Comparison of ENCODE assay signal across 8 cellular contexts in the genomic region with DNA sequence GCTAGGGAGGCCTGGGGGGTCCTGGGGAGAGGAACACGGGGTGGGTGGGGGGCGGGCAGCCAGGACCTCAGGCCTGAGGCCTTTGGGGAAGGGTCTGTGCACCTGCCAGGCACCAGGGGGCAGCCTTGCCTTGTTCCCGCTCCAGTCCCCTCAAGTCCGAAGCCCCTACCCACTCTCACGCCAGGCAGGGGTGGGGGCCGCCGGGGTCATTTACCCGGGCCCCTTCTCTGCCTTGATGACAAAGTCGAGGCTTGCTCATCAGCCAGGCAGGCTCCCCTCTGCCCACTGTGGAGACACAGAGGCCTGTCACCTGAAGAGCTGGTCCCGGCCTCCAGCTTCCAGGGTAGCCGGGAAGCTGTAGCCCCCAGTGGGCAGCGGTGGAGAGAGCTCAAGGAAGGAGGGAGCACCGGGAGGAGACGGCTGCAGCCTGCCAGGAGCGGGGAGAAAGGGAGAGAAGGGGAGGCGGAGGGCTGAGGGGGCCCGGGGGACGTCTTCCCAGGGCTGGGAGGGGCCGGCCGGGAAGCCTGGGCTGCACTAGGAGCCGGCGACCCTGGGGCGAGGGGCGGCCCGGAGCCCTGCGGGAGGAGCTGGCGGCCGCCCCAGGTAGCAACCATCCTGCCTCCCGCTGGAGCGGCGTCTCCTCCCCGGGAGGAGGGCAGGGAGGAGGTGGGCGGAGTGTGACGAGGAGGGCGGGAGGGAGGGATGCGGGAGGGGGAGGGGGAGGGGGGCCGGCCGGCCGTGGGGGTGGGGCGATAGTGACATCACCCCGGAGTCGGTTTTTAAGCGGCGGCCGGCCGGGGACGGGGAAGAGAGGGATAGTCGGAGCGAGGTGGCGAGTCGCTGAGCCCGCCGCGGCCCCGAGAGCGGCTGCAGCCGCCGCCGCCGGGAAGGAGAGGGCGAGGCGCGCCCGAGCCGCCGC. TPM values are rescaled to one million over a fixed set of nuclear protein-coding genes. Genes with fewer than 3 reads are reported as not detected.
A peak's percentile ranks its signal among the peaks of the same experiment; 100 is the strongest.
DNase-seq lines count a peak whose midpoint lies in the region; ATAC-seq, FAIRE-seq and TF ChIP-seq lines count a peak whose summit lies in the region.

A gene (plus strand): TSS at position 806 of the 919 bp plus-strand sequence. CDS start 649 bp downstream, outside the sequence.

- H3K9me3 ChIP-seq in HUES48 (ENCODE audit: control insufficient read depth, insufficient read depth, low read length) (peaks cover 24% of the 10 kb centered on the region), SJSA1 (replicated peaks) (no peaks in the 10 kb centered on the region), GM12878 (replicated peaks; ENCODE audit: control insufficient read depth, insufficient read depth, low read length) (no peaks in the 10 kb centered on the region; the same call in 2 of the 3 replicates), gastrocnemius medialis (no peaks in the 10 kb centered on the region)

- H3K9ac ChIP-seq in HUES48 (ENCODE audit: low read depth, low read length) = no peak within 1 kb of the TSS; the same call in 1 of the 2 replicates
- no peak within 1 kb of the TSS for H3K9ac ChIP-seq in GM12878 (ENCODE audit: control insufficient read depth, insufficient read depth, low read length)

- H4K20me1 ChIP-seq in GM12878 (ENCODE audit: control insufficient read depth, insufficient read depth) = no peaks in the 10 kb centered on the region

- H3K27me3 ChIP-seq in HUES48 (ENCODE audit: control insufficient read depth, insufficient read depth, low read length) = no peaks in the 10 kb centered on the region
- no peaks in the 10 kb centered on the region for H3K27me3 ChIP-seq in SJSA1 (replicated peaks)
- no peaks in the 10 kb centered on the region for H3K27me3 ChIP-seq in GM12878 (replicated peaks in 1 of 2; ENCODE audit: control insufficient read depth in 2 of 2, insufficient read depth in 2 of 2, low read length in 1 of 2)
- H3K27me3 ChIP-seq in gastrocnemius medialis = no peaks in the 10 kb centered on the region

- WGBS in GM12878 (ENCODE audit: insufficient coverage, insufficient replicate concordance, low lambda C conversion rate, missing lambda C conversion rate) = 33% methylated on average over 12 of the region's 66 CpGs

- H3K27ac ChIP-seq in HUES48 (ENCODE audit: low read depth, low read length) (peak within 1 kb of the TSS; percentile 76), SJSA1 (no peak within 1 kb of the TSS), GM12878 (ENCODE audit: control insufficient read depth, insufficient read depth) (no peak within 1 kb of the TSS), gastrocnemius medialis (peak within 1 kb of the TSS; percentile 85 to 91 (median 88))

- SMC1A ChIA-PET in GM12878 (lab: Charles Lee; ENCODE audit: uncharacterized antibody, unreplicated experiment) = no interaction called here

- peak in 2 of 3 experiments; percentile 28 to 41; a peak in 3 of 6 replicates for TF ChIP-seq CTCF in GM12878 (IDR thresholded peaks at IDR 0.05 in 2 of 3, conservative IDR thresholded peaks at IDR 0.05 in 1 of 3; ENCODE audit: control insufficient read depth in 2 of 3, extremely low read depth in 1 of 3, insufficient read depth in 1 of 3, low read depth in 3 of 3, low read length in 3 of 3)
- peak in 4 of 5 experiments; percentile 38 to 60 (median 49) for TF ChIP-seq CTCF in gastrocnemius medialis (IDR thresholded peaks at IDR 0.05 in 4 of 5, conservative IDR thresholded peaks at IDR 0.05 in 1 of 5)

- no peak for TF ChIP-seq EP300 in GM12878 (IDR thresholded peaks at IDR 0.05; ENCODE audit: borderline replicate concordance in 1 of 2, control insufficient read depth in 1 of 2, low read depth in 2 of 2, low read length in 2 of 2)

- H3K4me1 ChIP-seq in HUES48 (ENCODE audit: control insufficient read depth, insufficient read depth, low read length) (peaks cover 12% of the 10 kb centered on the region; the same call in 1 of the 2 replicates), SJSA1 (replicated peaks) (no peaks in the 10 kb centered on the region), GM12878 (ENCODE audit: control insufficient read depth, insufficient read depth, low read length) (no peaks in the 10 kb centered on the region), gastrocnemius medialis (peaks cover 0 to 27% of the 10 kb centered on the region in 2 donors)

- CTCF ChIA-PET in GM12878 (lab: Yijun Ruan, JAX) = interaction anchor here (1.4 to 1.6 kb wide), 2 partner anchors 35 to 76 kb away, joined by 3 read pairs; a partner anchor contains a TSS

- ATAC-seq in GM12878 = peak; percentile 65
- peak; percentile 40 to 44 for ATAC-seq in gastrocnemius medialis
- ATAC-seq in HG02588 (IDR thresholded peaks at IDR 0.05; ENCODE audit: unreplicated experiment) = no peak
- ATAC-seq in HG03460 (IDR thresholded peaks at IDR 0.05; ENCODE audit: unreplicated experiment) = no peak

- DNase-seq in COR-L47 (lab: John Stamatoyannopoulos, UW) (peak; percentile 44), SJSA1 (ENCODE audit: low read depth in 1 of 2, low spot score in 2 of 2) (peak; percentile 29 to 60), GM12878 (ENCODE audit: low read depth, low spot score) (no peak), gastrocnemius medialis (peak; percentile 61 to 74)

- no peak within 1 kb of the TSS for H3K4me2 ChIP-seq in GM12878 (ENCODE audit: control insufficient read depth, insufficient read depth)

- intact Hi-C loops in GM12878 (cut with micrococcal nuclease; ENCODE audit: unreplicated experiment) = no loop called here
- intact Hi-C loops in gastrocnemius medialis (cut with DNase I; ENCODE audit: low total_unique reads) = loop anchor here (1.0 to 10.0 kb wide), 3 partner anchors 21 to 107 kb away; a partner anchor contains a TSS

- no peak for FAIRE-seq in GM12878 (lab: Jason Lieb, UNC)

- TF ChIP-seq POLR2A in GM12878 (IDR thresholded peaks at IDR 0.05; ENCODE audit: low read depth, low read length) (no peak), gastrocnemius medialis (IDR thresholded peaks at IDR 0.05) (peak; percentile 70 to 71)

- peaks cover 15% of the 10 kb centered on the region; the same call in 1 of the 2 replicates for H3K36me3 ChIP-seq in HUES48 (ENCODE audit: control insufficient read depth, insufficient read depth, low read length)
- H3K36me3 ChIP-seq in SJSA1 = no peaks in the 10 kb centered on the region
- H3K36me3 ChIP-seq in GM12878 (ENCODE audit: control insufficient read depth in 2 of 2, insufficient read depth in 2 of 2, low read length in 1 of 2) = no peaks in the 10 kb centered on the region
- H3K36me3 ChIP-seq in gastrocnemius medialis = no peaks in the 10 kb centered on the region

- H3K79me2 ChIP-seq in GM12878 (ENCODE audit: control insufficient read depth, insufficient read depth, low read length) = no peaks in the 10 kb centered on the region

- RAD21 ChIA-PET in GM12878 (lab: Charles Lee; ENCODE audit: unreplicated experiment) = interaction anchor here (1.0 to 1.5 kb wide), 4 partner anchors 36 to 238 kb away, joined by 3 to 4 read pairs (median 3); a partner anchor contains a TSS

- H2AFZ ChIP-seq in GM12878 (ENCODE audit: control insufficient read depth, low read depth, low read length) = no peak within 1 kb of the TSS

- POLR2A ChIA-PET in GM12878 (lab: Charles Lee) = no interaction called here

- 0 out of 2 replicates have a peak, but pooled peaks have one; percentile 24 for TF ChIP-seq RAD21 in GM12878 (IDR thresholded peaks at IDR 0.05; ENCODE audit: insufficient read depth, low read depth, low read length)

- H3K4me3 ChIP-seq in HUES48 (ENCODE audit: low read depth, low read length) (peak within 1 kb of the TSS; percentile 55; the same call in 1 of the 2 replicates), SJSA1 (no peak within 1 kb of the TSS), GM12878 (no peak within 1 kb of the TSS), iPS-11a (ENCODE audit: low read depth, low read length) (peak within 1 kb of the TSS; percentile 48), gastrocnemius medialis (peak within 1 kb of the TSS; percentile 47 to 56 (median 49))

- in situ Hi-C loops in GM12878 (cut with MboI) (no loop called here), gastrocnemius medialis (cut with MboI; ENCODE audit: low sequenced_read_pairs in 4 of 4) (no loop called here)

- no TSS peak for BruUV-seq in GM12878 (replicated peaks; lab: Mats Ljungman, UMichigan)

TF ChIP-seq in GM12878, 131 proteins besides CTCF, POLR2A, EP300 and RAD21:
- TF ChIP-seq SMC3 (IDR thresholded peaks at IDR 0.05; ENCODE audit: borderline replicate concordance, low read length) (peak; percentile 18; the same call in 1 of the 2 replicates), NFYA (IDR thresholded peaks at IDR 0.05; ENCODE audit: borderline replicate concordance, low read depth, low read length) (no peak)

RNA-seq across cellular contexts. Expression of the gene that starts here (rescaled TPM):
- total RNA-seq in SJSA1 (2014; rRNA removed; shearing (Covaris generic)) = 0.66 and 2.7 TPM in 2 replicates
- 1.2 and 1.4 TPM in 2 replicates for total RNA-seq in GM12878 (2013; cell fraction: nucleolus; rRNA removed)
- not detected in 2 replicates for total RNA-seq in GM12878 (2014; rRNA removed)
- not detected in 2 replicates for total RNA-seq in GM12878 (2014; rRNA removed; fragmentation: Illumina TruSeq; extraction: Trizol)
- 0.29 and 0.72 TPM in 2 replicates for total RNA-seq in GM12878 (2021)
- 0.75 TPM for polyA plus RNA-seq in GM12878 (2011; ENCODE audit: low read depth)
- 0.23 and 0.30 TPM in 2 replicates for polyA plus RNA-seq in GM12878 (2011; rRNA removed)
- 0.32 and 0.57 TPM in 2 replicates for polyA plus RNA-seq in GM12878 (2011; cell fraction: cytosol; rRNA removed)
- polyA plus RNA-seq in GM12878 (2011; cell fraction: nucleus; rRNA removed) = 1.4 and 2.3 TPM in 2 replicates
- polyA plus RNA-seq in GM12878 (2012) = 2.0 TPM in 2 replicates
- 0.01 TPM in 1 of 2 replicates, not detected in the other for polyA plus RNA-seq in GM12878 (2014; fragmentation: Illumina TruSeq; extraction: Trizol)
- not detected for polyA plus RNA-seq in GM12878 (2014; fragmentation: Nextera tagmentation; extraction: Ambion mirVana)
- 0.06 TPM in 1 of 2 replicates, not detected in the other for polyA plus RNA-seq in GM12878 (2014; rRNA removed)
- polyA plus RNA-seq in GM12878 (2016; fragmentation: Nextera tagmentation; extraction: Ambion mirVana) = under 1 TPM in 1 of 2 experiments, not detected in 1; 0.10 TPM
- 0.22 and 0.67 TPM in 2 replicates for polyA minus RNA-seq in GM12878 (2011; rRNA and poly(A)+ RNA removed)
- polyA minus RNA-seq in GM12878 (2011; cell fraction: cytosol; rRNA and poly(A)+ RNA removed) = 1.2 and 1.4 TPM in 2 replicates
- polyA minus RNA-seq in GM12878 (2011; cell fraction: nucleus; rRNA and poly(A)+ RNA removed) = 0.12 and 0.48 TPM in 2 replicates
- total RNA-seq in gastrocnemius medialis = 10 to 100 TPM; 40.1 to 78.1 (median 45.0) TPM

Comparison
In these comparisons a context has a peak if more than half of its experiments do, and no peak if none do; other contexts are left out.
1. RNA of the gene that starts here (total RNA-seq): 40.1 to 78.1 TPM in gastrocnemius medialis; 0.66 to 2.7 TPM in SJSA1 and 0.29 to 1.4 TPM in GM12878; every median in the first group is over 10 times any median in the second.
2. H3K27ac ChIP-seq: peak in HUES48 (single experiment) and gastrocnemius medialis (4 of 4); none in SJSA1 (single experiment) and GM12878 (single experiment).
3. H3K4me3 ChIP-seq: peak in HUES48 (single experiment), iPS-11a (single experiment) and gastrocnemius medialis (4 of 4); none in SJSA1 (single experiment) and GM12878 (single experiment).
4. ATAC-seq: peak in GM12878 (single experiment) and gastrocnemius medialis (2 of 2); none in HG02588 (single experiment) and HG03460 (single experiment).